21 cellular contexts compared by ENCODE assay signal in the genomic region with DNA sequence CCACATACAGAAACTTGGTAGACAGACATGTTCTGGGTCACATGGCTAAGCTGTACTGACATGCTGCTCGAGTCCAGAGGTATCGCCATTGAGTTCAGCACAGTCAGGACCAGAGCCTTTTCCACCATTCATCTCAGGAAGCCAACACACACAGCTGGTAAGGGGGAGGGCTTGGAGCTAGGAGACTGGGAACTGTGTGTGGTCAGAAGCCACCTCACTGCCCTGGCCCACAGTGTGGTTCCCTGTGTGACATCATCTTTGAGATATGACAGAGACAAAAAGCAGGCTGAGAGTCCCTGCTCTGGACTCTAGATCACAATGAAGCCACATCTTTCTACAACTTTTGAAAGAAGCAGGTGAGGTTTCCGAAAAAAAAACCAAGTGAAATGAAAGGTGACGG.
DNase-seq lines count a peak whose midpoint lies in the region; ATAC-seq and TF ChIP-seq lines count a peak whose summit lies in the region.
"Had no signal": no experiment of that assay in that cellular context is flagged by ENCODE, and none has a peak within 500 bp of the region (broad histone marks: within the 10 kb centered on the region; RNA-seq: fewer than 3 reads in every experiment).

No MANE protein-coding gene starts in this region.

- no peak for ATAC-seq in HG03457 (IDR thresholded peaks at IDR 0.05; ENCODE audit: unreplicated experiment)
- ATAC-seq: CD8-positive, alpha-beta T cell had no signal

- no peak overlapping the region for H3K4me3 ChIP-seq in astrocyte of the spinal cord (ENCODE audit: low read depth, low read length)
- H3K4me3 ChIP-seq: hepatocyte, uterus had no signal

- no peak for TF ChIP-seq CTCF in astrocyte of the spinal cord (IDR thresholded peaks at IDR 0.05; ENCODE audit: low read depth, low read length)

- DNase-seq in AG20443 (ENCODE audit: low spot score) (peak; percentile 39), LHCN-M2 (ENCODE audit: low read depth) (peak; percentile 43), astrocyte of the spinal cord (ENCODE audit: low read depth, low spot score) (peak; percentile 26), myocyte (ENCODE audit: low read depth) (peak; percentile 92), NCI-H2227 treated with DMSO at 0.1 percent for 48 hours (lab: John Stamatoyannopoulos, UW) (no peak), dedifferentiated amniotic fluid mesenchymal stem cell (ENCODE audit: extremely low spot score) (no peak)
- no peak for DNase-seq in activated CD4-positive, alpha-beta T cell treated with anti-CD3 and anti-CD28 coated beads for 1 hour
- DNase-seq: activated CD4-positive, alpha-beta T cell treated with anti-CD3 and anti-CD28 coated beads, Interleukin-2, amount 50 U/mL, for 4 hours; CD8-positive, alpha-beta T cell; cerebellar nuclear complex; DMS53; effector memory CD4-positive, alpha-beta T cell; Karpas-422; naive B cell; NCI-H1105 treated with DMSO at 0.1 percent for 48 hours; NCI-H524 treated with DMSO at 0.1 percent for 48 hours; SHP77; stimulated activated CD4-positive, alpha-beta T cell treated with anti-CD3 and anti-CD28 coated beads, Interleukin-4, amount 100 ng/mL, for 1 hour; uterus had no signal

- in situ Hi-C loops in astrocyte of the spinal cord (cut with HindIII; ENCODE audit: low sequenced_read_pairs), result no loop called here

Comparison
In these comparisons a context has a peak if more than half of its experiments do, and no peak if none do; other contexts are left out.
1. DNase-seq: peak in AG20443 (single experiment), LHCN-M2 (single experiment), astrocyte of the spinal cord (single experiment) and myocyte (single experiment); none in NCI-H2227 treated with DMSO at 0.1 percent for 48 hours (single experiment), activated CD4-positive, alpha-beta T cell treated with anti-CD3 and anti-CD28 coated beads for 1 hour (single experiment) and dedifferentiated amniotic fluid mesenchymal stem cell (single experiment).